Comparison of ENCODE assay signal across 9 cellular contexts in genomic region chr18:61295153-61295552, GRCh38. TPM values are rescaled to one million over a fixed set of nuclear protein-coding genes. Genes with fewer than 3 reads are reported as not detected.
"Had no signal": no experiment of that assay in that cellular context is flagged by ENCODE, and none has a peak within 500 bp of the region (broad histone marks: within the 10 kb centered on the region; RNA-seq: fewer than 3 reads in every experiment).

No MANE protein-coding gene starts in this region.

- H3K4me3 ChIP-seq: GM12878 had no signal

- DNase-seq: GDM1, GF-D8 had no signal

- ATAC-seq: GM12878 had no signal

- FAIRE-seq: G401.6, GM12878, GM12891, GM12892, GM18507, GM19239 had no signal

RNA-seq across cellular contexts. Expression of gene CDH20, which starts 38.1 kb away (rescaled TPM):
- total RNA-seq: G401, GM12878 had no signal
- polyA plus RNA-seq: GM12878 had no signal
